In the genomic region with DNA sequence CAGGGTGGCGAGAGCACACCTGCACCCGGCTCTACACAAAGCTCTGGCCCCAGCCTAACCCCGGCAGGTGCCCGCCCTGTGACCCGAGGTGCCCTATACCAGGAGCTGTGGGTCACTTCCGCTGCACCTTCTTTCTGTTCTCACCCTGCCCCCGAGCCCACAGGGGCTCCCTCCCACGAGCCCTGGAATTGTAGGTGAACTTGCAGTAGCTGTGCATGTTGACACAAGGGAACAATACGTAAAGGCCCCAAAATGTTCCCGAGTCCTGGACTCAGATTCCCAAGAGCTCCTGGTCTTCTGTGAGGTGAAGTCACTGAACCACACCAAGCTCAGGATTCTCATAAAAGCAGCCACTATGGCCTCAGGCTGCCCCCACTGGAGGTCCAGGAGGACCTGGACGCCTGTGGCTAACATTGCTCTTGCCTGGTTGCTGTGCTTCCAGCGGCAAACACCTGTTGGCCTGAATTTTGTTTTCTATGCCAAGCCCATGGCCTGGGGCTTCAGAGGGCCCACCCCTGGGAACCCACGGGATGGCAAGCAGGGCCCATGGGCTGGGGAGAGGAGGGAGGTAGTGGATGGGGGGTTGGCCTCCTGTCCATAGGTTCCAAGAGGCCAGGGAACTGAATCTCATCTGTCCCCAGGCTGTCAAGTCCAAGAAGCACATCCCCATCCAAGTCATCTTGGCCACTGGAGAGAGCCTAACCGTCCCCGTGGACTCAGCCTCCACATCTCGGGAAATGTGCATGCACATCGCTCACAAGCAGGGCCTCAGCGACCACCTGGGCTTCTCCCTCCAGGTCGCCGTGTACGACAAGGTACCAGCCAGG, we compare ENCODE assay signal across 23 cellular contexts. TPM values are rescaled to one million over a fixed set of nuclear protein-coding genes. Genes with fewer than 3 reads are reported as not detected.
DNase-seq lines count a peak whose midpoint lies in the region; ATAC-seq, FAIRE-seq and TF ChIP-seq lines count a peak whose summit lies in the region.
"Had no signal": no experiment of that assay in that cellular context is flagged by ENCODE, and none has a peak within 500 bp of the region (broad histone marks: within the 10 kb centered on the region; RNA-seq: fewer than 3 reads in every experiment).

No MANE protein-coding gene starts in this region.

- H4K20me1 ChIP-seq in HepG2 (ENCODE audit: insufficient read depth, low read length): no peaks in the 10 kb centered on the region

- H3K27me3 ChIP-seq in right lobe of liver (no peaks in the 10 kb centered on the region), HepG2 (ENCODE audit: control insufficient read depth in 1 of 2, insufficient read depth in 2 of 2, low read length in 2 of 2) (peaks cover 27 to 85% of the 10 kb centered on the region in 2 experiments), Peyer's patch (no peaks in the 10 kb centered on the region), mesenchymal stem cell (ENCODE audit: control insufficient read depth in 1 of 2, insufficient read depth in 1 of 2, low read length in 2 of 2) (peaks cover 7 to 24% of the 10 kb centered on the region in 2 experiments), trophoblast cell (ENCODE audit: insufficient read depth, low read length) (no peaks in the 10 kb centered on the region)
- H3K27me3 ChIP-seq in naive thymus-derived CD4-positive, alpha-beta T cell (ENCODE audit: control insufficient read depth in 2 of 2, insufficient read depth in 2 of 2, low read length in 2 of 2): no peaks in the 10 kb centered on the region
- H3K27me3 ChIP-seq: neural progenitor cell had no signal

- H4K91ac ChIP-seq in mesenchymal stem cell (ENCODE audit: low read length) (peak overlapping the region; percentile 3), trophoblast cell (ENCODE audit: low read depth, low read length) (no peak overlapping the region)

- H3K36me3 ChIP-seq in right lobe of liver (no peaks in the 10 kb centered on the region), HepG2 (replicated peaks in 1 of 2; ENCODE audit: control insufficient read depth in 1 of 2, insufficient read depth in 2 of 2, low read length in 2 of 2) (no peaks in the 10 kb centered on the region), Peyer's patch (peaks cover 0 to 71% (median 0%) of the 10 kb centered on the region in 3 donors), mesenchymal stem cell (ENCODE audit: control insufficient read depth in 1 of 2, insufficient read depth in 2 of 2, low read depth in 1 of 2, low read length in 2 of 2) (peaks cover 0 to 3% of the 10 kb centered on the region in 2 experiments), trophoblast cell (ENCODE audit: control insufficient read depth in 1 of 2, insufficient read depth in 2 of 2, low read length in 2 of 2) (no peaks in the 10 kb centered on the region)
- H3K36me3 ChIP-seq in naive thymus-derived CD4-positive, alpha-beta T cell (ENCODE audit: control insufficient read depth in 2 of 3, insufficient read depth in 3 of 3, low read length in 3 of 3): no peaks in the 10 kb centered on the region
- H3K36me3 ChIP-seq: neural progenitor cell had no signal

- peaks cover 0 to under 1% (median 0%) of the 10 kb centered on the region in 11 donors for H3K9me3 Mint-ChIP-seq in naive thymus-derived CD4-positive, alpha-beta T cell
- H3K9me3 Mint-ChIP-seq: activated naive CD4-positive, alpha-beta T cell treated with anti-CD3 and anti-CD28 coated beads for 36 hours; neural progenitor cell had no signal

- POLR2A ChIA-PET in HepG2 (lab: Yijun Ruan, JAX): no interaction called here
- POLR2A ChIA-PET in naive thymus-derived CD4-positive, alpha-beta T cell (lab: Charles Lee): no interaction called here

- ATAC-seq in right lobe of liver (no peak), HepG2 (no peak)
- no peak for ATAC-seq in naive thymus-derived CD4-positive, alpha-beta T cell
- ATAC-seq: stimulated activated naive CD8-positive, alpha-beta T cell treated with anti-CD3 and anti-CD28 coated beads, Interleukin-15, Interleukin-2, amounts not matched to agents 100 U/mL and 50 U/mL, for 24 hours had no signal

- H3K18ac ChIP-seq in mesenchymal stem cell (ENCODE audit: low read depth in 1 of 2, low read length in 2 of 2) (no peak overlapping the region), trophoblast cell (ENCODE audit: low read length) (no peak overlapping the region)

- peaks cover 0 to 2% (median 0%) of the 10 kb centered on the region in 5 donors for H3K27me3 Mint-ChIP-seq in naive thymus-derived CD4-positive, alpha-beta T cell

- no peak overlapping the region for H2BK120ac ChIP-seq in mesenchymal stem cell (ENCODE audit: low read depth, low read length)
- no peak overlapping the region for H2BK120ac ChIP-seq in trophoblast cell (ENCODE audit: insufficient read depth, low read length, poor library complexity)

- peaks cover 0 to 3% (median 2%) of the 10 kb centered on the region in 5 donors for H3K36me3 Mint-ChIP-seq in naive thymus-derived CD4-positive, alpha-beta T cell
- H3K36me3 Mint-ChIP-seq: neural progenitor cell had no signal

- H3K27ac Mint-ChIP-seq in naive thymus-derived CD4-positive, alpha-beta T cell: no peak overlapping the region
- H3K27ac Mint-ChIP-seq: activated naive CD4-positive, alpha-beta T cell treated with anti-CD3 and anti-CD28 coated beads for 36 hours; neural progenitor cell had no signal

- H3K4me3 Mint-ChIP-seq in naive thymus-derived CD4-positive, alpha-beta T cell: no peak overlapping the region
- H3K4me3 Mint-ChIP-seq: activated naive CD4-positive, alpha-beta T cell treated with anti-CD3 and anti-CD28 coated beads for 36 hours; neural progenitor cell had no signal

- peak overlapping the region in 1 of 2 experiments; percentile 35 for H3K14ac ChIP-seq in mesenchymal stem cell (ENCODE audit: low read length in 2 of 2)
- H3K14ac ChIP-seq in trophoblast cell (ENCODE audit: low read length): no peak overlapping the region

- H3K4me2 ChIP-seq in HepG2 (ENCODE audit: low read depth, low read length): no peak overlapping the region
- no peak overlapping the region for H3K4me2 ChIP-seq in mesenchymal stem cell (ENCODE audit: low read length, poor library complexity, severe bottlenecking)
- H3K4me2 ChIP-seq in trophoblast cell (ENCODE audit: low read length): no peak overlapping the region
- H3K4me2 ChIP-seq: neural progenitor cell had no signal

- H4K12ac ChIP-seq in trophoblast cell (ENCODE audit: low read depth, low read length): no peak overlapping the region

- H3K23ac ChIP-seq in mesenchymal stem cell (ENCODE audit: low read length in 2 of 2) (no peak overlapping the region), trophoblast cell (ENCODE audit: low read length) (no peak overlapping the region)

- BruUV-seq in HepG2 (replicated peaks; lab: Mats Ljungman, UMichigan): no TSS peak

- DNase-seq in right lobe of liver: peak in 2 of 3 donors; percentile 40
- DNase-seq in HepG2 (ENCODE audit: low spot score): no peak
- DNase-seq in Peyer's patch: peak in 2 of 3 donors; percentile 14 to 19
- no peak for DNase-seq in mesenchymal stem cell
- DNase-seq in trophoblast cell: no peak
- no peak for DNase-seq in dedifferentiated amniotic fluid mesenchymal stem cell (ENCODE audit: extremely low spot score)
- no peak for DNase-seq in naive thymus-derived CD4-positive, alpha-beta T cell
- DNase-seq: activated CD4-positive, CD25-positive, alpha-beta regulatory T cell treated with anti-CD3 and anti-CD28 coated beads, Interleukin-2, amount 50 U/mL, for 72 hours; activated naive CD4-positive, alpha-beta T cell treated with anti-CD3 and anti-CD28 coated beads for 36 hours; hypothalamus; kidney; midbrain; NCI-H1436; NCI-H748 treated with DMSO at 0.1 percent for 48 hours; stimulated activated naive CD8-positive, alpha-beta T cell treated with anti-CD3 and anti-CD28 coated beads, Interleukin-15, Interleukin-2, amounts not matched to agents 100 U/mL and 50 U/mL, for 24 hours; T-helper 9 cell had no signal

- TF ChIP-seq POLR2A in right lobe of liver (IDR thresholded peaks at IDR 0.05): no peak
- TF ChIP-seq POLR2A in HepG2 (IDR thresholded peaks at IDR 0.05; ENCODE audit: insufficient read depth in 1 of 2, low read depth in 2 of 2, low read length in 2 of 2): no peak
- TF ChIP-seq POLR2A in Peyer's patch (IDR thresholded peaks at IDR 0.05): no peak

- in situ Hi-C loops in HepG2 (cut with HindIII; ENCODE audit: extremely low pct_ligation_motif_present, low pct_unique_long_range_greater_than_20kb): no loop called here

- H2AFZ ChIP-seq in HepG2 (ENCODE audit: low read length): no peak overlapping the region
- no peak overlapping the region for H2AFZ ChIP-seq in mesenchymal stem cell (ENCODE audit: low read depth, low read length)
- no peak overlapping the region for H2AFZ ChIP-seq in trophoblast cell (ENCODE audit: insufficient read depth, low read length, poor library complexity)
- H2AFZ ChIP-seq: neural progenitor cell had no signal

- no peak for TF ChIP-seq RAD21 in HepG2 (CRISPR knock-in tag; IDR thresholded peaks at IDR 0.05)

- intact Hi-C loops in right lobe of liver (cut with DNase I): no loop called here
- intact Hi-C loops in HepG2 (cut with micrococcal nuclease; ENCODE audit: unreplicated experiment): no loop called here
- intact Hi-C loops in naive thymus-derived CD4-positive, alpha-beta T cell (cut with micrococcal nuclease): no loop called here

- H2BK5ac ChIP-seq in mesenchymal stem cell (ENCODE audit: low read depth, low read length, poor library complexity, severe bottlenecking) (no peak overlapping the region), trophoblast cell (ENCODE audit: low read depth, low read length, poor library complexity) (no peak overlapping the region)

- no peak for FAIRE-seq in HepG2 (lab: Jason Lieb, UNC)
- FAIRE-seq: colon, endothelial cell of umbilical vein, G401.6, kidney had no signal

- H2BK15ac ChIP-seq in mesenchymal stem cell (ENCODE audit: low read depth, poor library complexity, severe bottlenecking): no peak overlapping the region

- no peak overlapping the region for H3K27ac ChIP-seq in right lobe of liver
- H3K27ac ChIP-seq in HepG2 (ENCODE audit: extremely low read length, insufficient read depth, low read length): no peak overlapping the region
- no peak overlapping the region for H3K27ac ChIP-seq in Peyer's patch
- H3K27ac ChIP-seq in mesenchymal stem cell (ENCODE audit: low read length, poor library complexity, severe bottlenecking): no peak overlapping the region
- no peak overlapping the region for H3K27ac ChIP-seq in trophoblast cell (ENCODE audit: low read depth, low read length)
- no peak overlapping the region for H3K27ac ChIP-seq in naive thymus-derived CD4-positive, alpha-beta T cell (ENCODE audit: low read depth, low read length)
- H3K27ac ChIP-seq: neural progenitor cell had no signal

- H3K79me2 ChIP-seq in HepG2 (ENCODE audit: insufficient read depth, low read length) (no peaks in the 10 kb centered on the region), trophoblast cell (ENCODE audit: control insufficient read depth, insufficient read depth, low read length, poor library complexity) (no peaks in the 10 kb centered on the region)

- no peaks in the 10 kb centered on the region for H3K9me3 ChIP-seq in right lobe of liver
- H3K9me3 ChIP-seq in HepG2 (ENCODE audit: low read length): no peaks in the 10 kb centered on the region
- no peaks in the 10 kb centered on the region for H3K9me3 ChIP-seq in Peyer's patch
- H3K9me3 ChIP-seq in mesenchymal stem cell (ENCODE audit: control insufficient read depth, low read length): no peaks in the 10 kb centered on the region
- peaks cover 3% of the 10 kb centered on the region for H3K9me3 ChIP-seq in trophoblast cell (ENCODE audit: insufficient read depth, low read depth, low read length)
- no peaks in the 10 kb centered on the region for H3K9me3 ChIP-seq in naive thymus-derived CD4-positive, alpha-beta T cell (ENCODE audit: control insufficient read depth in 2 of 3, low read length in 3 of 3)

- CTCF ChIA-PET in HepG2 (lab: Yijun Ruan, JAX; ENCODE audit: low intra/inter-chr PET ratio, low total read pairs): no interaction called here
- CTCF ChIA-PET in naive thymus-derived CD4-positive, alpha-beta T cell (lab: Charles Lee): no interaction called here

- no peak overlapping the region for H3K9ac ChIP-seq in HepG2 (ENCODE audit: insufficient read depth, low read depth, low read length)
- no peak overlapping the region for H3K9ac ChIP-seq in mesenchymal stem cell (ENCODE audit: low read length)
- no peak overlapping the region for H3K9ac ChIP-seq in trophoblast cell (ENCODE audit: low read length)
- H3K9ac ChIP-seq: neural progenitor cell had no signal

- TF ChIP-seq CTCF in right lobe of liver (IDR thresholded peaks at IDR 0.05) (no peak), HepG2 (CRISPR knock-in tag; IDR thresholded peaks at IDR 0.05) (no peak), Peyer's patch (IDR thresholded peaks at IDR 0.05) (no peak)

- H2BK12ac ChIP-seq in mesenchymal stem cell (ENCODE audit: low read length in 2 of 2) (no peak overlapping the region), trophoblast cell (ENCODE audit: low read length) (no peak overlapping the region)

- no peak overlapping the region for H3K4me3 ChIP-seq in right lobe of liver
- no peak overlapping the region for H3K4me3 ChIP-seq in HepG2 (replicated peaks in 1 of 3; ENCODE audit: insufficient read depth in 1 of 3, low read depth in 2 of 3, low read length in 3 of 3)
- no peak overlapping the region for H3K4me3 ChIP-seq in Peyer's patch
- no peak overlapping the region for H3K4me3 ChIP-seq in mesenchymal stem cell (ENCODE audit: insufficient read depth in 1 of 2, low read depth in 1 of 2, low read length in 2 of 2)
- H3K4me3 ChIP-seq in trophoblast cell (ENCODE audit: low read depth, low read length): no peak overlapping the region
- no peak overlapping the region for H3K4me3 ChIP-seq in naive thymus-derived CD4-positive, alpha-beta T cell (ENCODE audit: low read length)
- H3K4me3 ChIP-seq: neural progenitor cell had no signal

- H3K4ac ChIP-seq in mesenchymal stem cell (ENCODE audit: low read depth in 1 of 2, low read length in 2 of 2): no peak overlapping the region
- H3K4ac ChIP-seq in trophoblast cell (ENCODE audit: low read depth, low read length): no peak overlapping the region

- H2AK5ac ChIP-seq in mesenchymal stem cell (ENCODE audit: low read length, severe bottlenecking) (no peak overlapping the region), trophoblast cell (ENCODE audit: low read length) (no peak overlapping the region)

- H3K4me1 ChIP-seq in right lobe of liver (no peaks in the 10 kb centered on the region), HepG2 (ENCODE audit: insufficient read depth, low read length) (no peaks in the 10 kb centered on the region), Peyer's patch (peaks cover 0 to 12% (median 2%) of the 10 kb centered on the region in 4 donors), mesenchymal stem cell (ENCODE audit: control insufficient read depth, insufficient read depth, low read depth, low read length) (peaks cover 12% of the 10 kb centered on the region), trophoblast cell (ENCODE audit: control insufficient read depth in 1 of 2, insufficient read depth in 2 of 2, low read length in 2 of 2) (peaks cover 0 to 4% of the 10 kb centered on the region in 2 experiments)
- H3K4me1 ChIP-seq in naive thymus-derived CD4-positive, alpha-beta T cell (ENCODE audit: control insufficient read depth in 2 of 2, insufficient read depth in 2 of 2, low read length in 2 of 2): no peaks in the 10 kb centered on the region
- H3K4me1 ChIP-seq: neural progenitor cell had no signal

- H3K79me1 ChIP-seq in mesenchymal stem cell (replicated peaks; ENCODE audit: low read length, poor library complexity, severe bottlenecking) (no peaks in the 10 kb centered on the region), trophoblast cell (ENCODE audit: low read length) (no peaks in the 10 kb centered on the region)

- TF ChIP-seq EP300 in HepG2 (IDR thresholded peaks at IDR 0.05; ENCODE audit: low read depth in 2 of 2, low read length in 2 of 2) (no peak), HepG2 (CRISPR knock-in tag; IDR thresholded peaks at IDR 0.05; ENCODE audit: borderline replicate concordance) (no peak)

- peaks cover 0 to 14% (median 7%) of the 10 kb centered on the region in 7 donors for H3K4me1 Mint-ChIP-seq in naive thymus-derived CD4-positive, alpha-beta T cell

- H4K8ac ChIP-seq in mesenchymal stem cell (ENCODE audit: low read length) (no peak overlapping the region), trophoblast cell (ENCODE audit: low read depth, low read length) (no peak overlapping the region)

- 84% methylated on average over 6 of the region's 21 CpGs for WGBS in right lobe of liver (ENCODE audit: insufficient coverage, low coverage, low lambda C conversion rate, missing lambda C conversion rate)
- 18% methylated on average over 9 of the region's 21 CpGs for WGBS in HepG2 (ENCODE audit: low lambda C conversion rate)
- 95% methylated on average over 21 of the region's 21 CpGs for WGBS in mesenchymal stem cell
- WGBS in trophoblast cell (ENCODE audit: extremely low coverage, insufficient coverage, insufficient read length): no CpG with 5 or more reads among the region's 21 CpGs

RNA-seq across cellular contexts. Expression of gene GPR17, which starts 23.2 kb away (rescaled TPM):
- total RNA-seq in right lobe of liver (not detected), HepG2 (2016; rRNA removed; fragmentation: Illumina TruSeq; extraction: Trizol) (not detected in 2 replicates), Peyer's patch (not detected)
- not detected in 2 replicates for total RNA-seq in HepG2 (2016; cell fraction: cytosol; rRNA removed; fragmentation: Illumina TruSeq; extraction: Trizol; ENCODE audit: low read depth)
- not detected in 2 replicates for total RNA-seq in HepG2 (2016; cell fraction: insoluble cytoplasmic fraction; rRNA removed; fragmentation: Illumina TruSeq; extraction: Trizol)
- not detected in 2 replicates for total RNA-seq in HepG2 (2016; cell fraction: membrane; rRNA removed; fragmentation: Illumina TruSeq; extraction: Trizol)
- not detected in 2 replicates for total RNA-seq in HepG2 (2016; cell fraction: nucleus; rRNA removed; fragmentation: Illumina TruSeq; extraction: Trizol)
- not detected in 2 replicates for polyA plus RNA-seq in HepG2 (2011; rRNA removed)
- polyA plus RNA-seq in HepG2 (2011; cell fraction: cytosol; rRNA removed): not detected in 2 replicates
- polyA plus RNA-seq in HepG2 (2011; cell fraction: nucleus; rRNA removed): not detected in 2 replicates
- polyA plus RNA-seq in HepG2 (2012): not detected in 2 replicates
- polyA plus RNA-seq in HepG2 (2016; cell fraction: cytosol; fragmentation: Illumina TruSeq; extraction: Trizol; ENCODE audit: low read depth): not detected in 2 replicates
- polyA plus RNA-seq in HepG2 (2016; cell fraction: insoluble cytoplasmic fraction; fragmentation: Illumina TruSeq; extraction: Trizol; ENCODE audit: low read depth): not detected in 2 replicates
- not detected in 2 replicates for polyA plus RNA-seq in HepG2 (2016; cell fraction: membrane; fragmentation: Illumina TruSeq; extraction: Trizol; ENCODE audit: low read depth)
- polyA plus RNA-seq in HepG2 (2016; cell fraction: nucleus; fragmentation: Illumina TruSeq; extraction: Trizol; ENCODE audit: insufficient read depth, low read depth): not detected in 2 replicates
- polyA minus RNA-seq in HepG2 (2011; rRNA and poly(A)+ RNA removed; ENCODE audit: low replicate concordance): 0.08 TPM in 1 of 2 replicates, not detected in the other
- polyA minus RNA-seq in HepG2 (2011; cell fraction: cytosol; rRNA and poly(A)+ RNA removed): not detected in 2 replicates
- polyA minus RNA-seq in HepG2 (2011; cell fraction: nucleus; rRNA and poly(A)+ RNA removed): not detected in 2 replicates
- polyA plus RNA-seq in mesenchymal stem cell (2013, experiment 1 of 2): not detected
- polyA plus RNA-seq in mesenchymal stem cell (2013, experiment 2 of 2): not detected
- 0.25 and 0.33 TPM in 2 replicates for polyA plus RNA-seq in trophoblast cell (2013)
- total RNA-seq in naive thymus-derived CD4-positive, alpha-beta T cell: not detected
- not detected for polyA plus RNA-seq in naive thymus-derived CD4-positive, alpha-beta T cell
- total RNA-seq: activated naive CD4-positive, alpha-beta T cell treated with anti-CD3 and anti-CD28 coated beads for 36 hours; endothelial cell of umbilical vein; fibroblast of villous mesenchyme; renal cortical epithelial cell; SK-MEL-5 had no signal

RNA-seq across cellular contexts. Expression of gene LIMS2, which starts 52.6 kb away (rescaled TPM):
- total RNA-seq in right lobe of liver (10 to 100 TPM in 5 of 6 experiments, 1 to 10 TPM in 1; 6.6 to 37.7 (median 19.5) TPM), HepG2 (2016; rRNA removed; fragmentation: Illumina TruSeq; extraction: Trizol) (0.90 and 1.0 TPM in 2 replicates), Peyer's patch (10 to 100 TPM in 3 of 4 donors, 1 to 10 TPM in 1; 7.7 to 95.7 (median 21.9) TPM)
- 1.9 and 3.6 TPM in 2 replicates for total RNA-seq in HepG2 (2016; cell fraction: cytosol; rRNA removed; fragmentation: Illumina TruSeq; extraction: Trizol; ENCODE audit: low read depth)
- 0.85 and 1.2 TPM in 2 replicates for total RNA-seq in HepG2 (2016; cell fraction: insoluble cytoplasmic fraction; rRNA removed; fragmentation: Illumina TruSeq; extraction: Trizol)
- total RNA-seq in HepG2 (2016; cell fraction: membrane; rRNA removed; fragmentation: Illumina TruSeq; extraction: Trizol): 2.6 and 3.9 TPM in 2 replicates
- 0.56 and 0.81 TPM in 2 replicates for total RNA-seq in HepG2 (2016; cell fraction: nucleus; rRNA removed; fragmentation: Illumina TruSeq; extraction: Trizol)
- 1.9 and 2.0 TPM in 2 replicates for polyA plus RNA-seq in HepG2 (2011; rRNA removed)
- polyA plus RNA-seq in HepG2 (2011; cell fraction: cytosol; rRNA removed): 2.1 and 3.1 TPM in 2 replicates
- polyA plus RNA-seq in HepG2 (2011; cell fraction: nucleus; rRNA removed): 2.0 and 2.2 TPM in 2 replicates
- 2.1 and 3.9 TPM in 2 replicates for polyA plus RNA-seq in HepG2 (2012)
- polyA plus RNA-seq in HepG2 (2016; cell fraction: cytosol; fragmentation: Illumina TruSeq; extraction: Trizol; ENCODE audit: low read depth): 8.9 and 10.7 TPM in 2 replicates
- polyA plus RNA-seq in HepG2 (2016; cell fraction: insoluble cytoplasmic fraction; fragmentation: Illumina TruSeq; extraction: Trizol; ENCODE audit: low read depth): 2.4 and 3.4 TPM in 2 replicates
- polyA plus RNA-seq in HepG2 (2016; cell fraction: membrane; fragmentation: Illumina TruSeq; extraction: Trizol; ENCODE audit: low read depth): 8.6 and 9.2 TPM in 2 replicates
- 1.5 TPM in 2 replicates for polyA plus RNA-seq in HepG2 (2016; cell fraction: nucleus; fragmentation: Illumina TruSeq; extraction: Trizol; ENCODE audit: insufficient read depth, low read depth)
- polyA minus RNA-seq in HepG2 (2011; rRNA and poly(A)+ RNA removed; ENCODE audit: low replicate concordance): 0.07 and 4.5 TPM in 2 replicates
- 1.2 and 1.9 TPM in 2 replicates for polyA minus RNA-seq in HepG2 (2011; cell fraction: cytosol; rRNA and poly(A)+ RNA removed)
- 1.2 and 1.6 TPM in 2 replicates for polyA minus RNA-seq in HepG2 (2011; cell fraction: nucleus; rRNA and poly(A)+ RNA removed)
- 37.6 TPM for polyA plus RNA-seq in mesenchymal stem cell (2013, experiment 1 of 2)
- polyA plus RNA-seq in mesenchymal stem cell (2013, experiment 2 of 2): 36.4 TPM
- polyA plus RNA-seq in trophoblast cell (2013): 14.6 and 16.2 TPM in 2 replicates
- 10 to 100 TPM in 2 of 5 experiments, 1 to 10 TPM in 3; 5.3 to 13.7 (median 10.0) TPM for total RNA-seq in naive thymus-derived CD4-positive, alpha-beta T cell
- 10 to 100 TPM; 17.0 to 27.0 TPM for polyA plus RNA-seq in naive thymus-derived CD4-positive, alpha-beta T cell

Comparison
In these comparisons a context has a peak if more than half of its experiments do, and no peak if none do; other contexts are left out.
1. DNase-seq: peak in right lobe of liver (2 of 3) and Peyer's patch (2 of 3); none in HepG2 (single experiment), mesenchymal stem cell (single experiment), trophoblast cell (0 of 2), dedifferentiated amniotic fluid mesenchymal stem cell (single experiment) and naive thymus-derived CD4-positive, alpha-beta T cell (0 of 9).